ENCODE assay signal across 7 cellular contexts in genomic region chr19:40818480-40819399, GRCh38. TPM values are rescaled to one million over a fixed set of nuclear protein-coding genes. Genes with fewer than 3 reads are reported as not detected.
A peak's percentile ranks its signal among the peaks of the same experiment; 100 is the strongest.
DNase-seq lines count a peak whose midpoint lies in the region; FAIRE-seq and TF ChIP-seq lines count a peak whose summit lies in the region.
"Not testable (repeated sequence)": the region's sequence is repeated elsewhere in the genome, so short reads cannot be mapped to it uniquely, and the experiment has no call there.

No MANE protein-coding gene starts in this region.

- H3K36me3 ChIP-seq in endothelial cell of umbilical vein (ENCODE audit: control insufficient read depth in 2 of 2, extremely low read depth in 1 of 2, insufficient read depth in 2 of 2, low read length in 2 of 2); mesenchymal stem cell (ENCODE audit: control insufficient read depth in 1 of 2, insufficient read depth in 2 of 2, low read depth in 1 of 2, low read length in 2 of 2): not testable (repeated sequence)

- intact Hi-C loops in endothelial cell of umbilical vein (cut with micrococcal nuclease), result loop anchor here (1.0 to 5.0 kb wide), 2 partner anchors 155 to 309 kb away; no protein-coding TSS in a partner anchor

- CTCF ChIA-PET in endothelial cell of umbilical vein (lab: Charles Lee), result interaction anchor here (0.8 to 2.8 kb wide), 13 partner anchors 8 to 173 kb away, joined by 3 to 64 read pairs (median 5); partner anchors contain the start of genes COQ8B, EGLN2, ITPKC and RAB4B

- not testable (repeated sequence) for H3K4me1 ChIP-seq in endothelial cell of umbilical vein (ENCODE audit: control insufficient read depth, extremely low read depth, insufficient read depth, low read length)
- H3K4me1 ChIP-seq in mesenchymal stem cell (ENCODE audit: control insufficient read depth, insufficient read depth, low read depth, low read length), result peaks cover 14% of the 10 kb centered on the region

- WGBS in mesenchymal stem cell, result 73% methylated on average over 12 of the region's 36 CpGs

- H2BK12ac ChIP-seq in mesenchymal stem cell (ENCODE audit: low read length in 2 of 2), result peak overlapping the region in 1 of 2 experiments; percentile 71

- H3K4ac ChIP-seq in mesenchymal stem cell (ENCODE audit: low read depth in 1 of 2, low read length in 2 of 2), result not testable (repeated sequence)

- FAIRE-seq in endothelial cell of umbilical vein (lab: Jason Lieb, UNC), result peak; percentile 89

- H3K14ac ChIP-seq in mesenchymal stem cell (ENCODE audit: low read length in 2 of 2), result peak overlapping the region in 1 of 2 experiments; percentile 36

- not testable (repeated sequence) for H3K4me3 ChIP-seq in endothelial cell of umbilical vein (replicated peaks in 1 of 3; ENCODE audit: insufficient read depth in 1 of 3, low read depth in 1 of 3, low read length in 3 of 3)
- H3K4me3 ChIP-seq in mesenchymal stem cell (ENCODE audit: insufficient read depth in 1 of 2, low read depth in 1 of 2, low read length in 2 of 2), result peak overlapping the region; percentile 44 to 71

- H3K4me2 ChIP-seq in endothelial cell of umbilical vein (ENCODE audit: insufficient read depth, low read length) (peak overlapping the region; percentile 53), mesenchymal stem cell (ENCODE audit: low read length, poor library complexity, severe bottlenecking) (peak overlapping the region; percentile 74)

- not testable (repeated sequence) for H3K79me2 ChIP-seq in endothelial cell of umbilical vein (ENCODE audit: control insufficient read depth, insufficient read depth, low read length)

- dilution Hi-C loops in endothelial cell of umbilical vein (cut with MboI; ENCODE audit: extremely low pct_ligation_motif_present, low sequenced_read_pairs), result not testable (repeated sequence)

- H3K9ac ChIP-seq in endothelial cell of umbilical vein (replicated peaks; ENCODE audit: extremely low read depth, insufficient read depth, low read length), result not testable (repeated sequence)
- peak overlapping the region; percentile 54 for H3K9ac ChIP-seq in mesenchymal stem cell (ENCODE audit: low read length)

- peak overlapping the region; percentile 87 for H2AFZ ChIP-seq in endothelial cell of umbilical vein (ENCODE audit: low read depth, low read length)
- not testable (repeated sequence) for H2AFZ ChIP-seq in mesenchymal stem cell (ENCODE audit: low read depth, low read length)

- H4K20me1 ChIP-seq in endothelial cell of umbilical vein (replicated peaks; ENCODE audit: control insufficient read depth, extremely low read depth, insufficient read depth, low read length), result not testable (repeated sequence)

- not testable (repeated sequence) for H2BK5ac ChIP-seq in mesenchymal stem cell (ENCODE audit: low read depth, low read length, poor library complexity, severe bottlenecking)

- BruUV-seq in endothelial cell of umbilical vein (replicated peaks; lab: Mats Ljungman, UMichigan), result not testable (repeated sequence)

- H2BK15ac ChIP-seq in mesenchymal stem cell (ENCODE audit: low read depth, poor library complexity, severe bottlenecking), result not testable (repeated sequence)

- peak overlapping the region; percentile 67 to 92 for H3K18ac ChIP-seq in mesenchymal stem cell (ENCODE audit: low read depth in 1 of 2, low read length in 2 of 2)

- H3K9me3 ChIP-seq in endothelial cell of umbilical vein (replicated peaks; ENCODE audit: control insufficient read depth, insufficient read depth, low read length); mesenchymal stem cell (ENCODE audit: control insufficient read depth, low read length): not testable (repeated sequence)

- not testable (repeated sequence) for H3K27me3 ChIP-seq in endothelial cell of umbilical vein (ENCODE audit: control insufficient read depth in 2 of 2, insufficient read depth in 2 of 2, low read length in 2 of 2)
- peaks cover 0 to 12% of the 10 kb centered on the region in 2 experiments for H3K27me3 ChIP-seq in mesenchymal stem cell (ENCODE audit: control insufficient read depth in 1 of 2, insufficient read depth in 1 of 2, low read length in 2 of 2)

- TF ChIP-seq CTCF in GM13977 (IDR thresholded peaks at IDR 0.05; ENCODE audit: extremely low read depth, insufficient read depth, missing control alignments) (peak; percentile 35), endothelial cell of umbilical vein (IDR thresholded peaks at IDR 0.05; ENCODE audit: extremely low read depth in 1 of 2, insufficient read depth in 1 of 2, low read depth in 1 of 2, low read length in 2 of 2) (peak; percentile 16 to 38)

- H4K8ac ChIP-seq in mesenchymal stem cell (ENCODE audit: low read length), result peak overlapping the region; percentile 60

- H3K79me1 ChIP-seq in mesenchymal stem cell (replicated peaks; ENCODE audit: low read length, poor library complexity, severe bottlenecking), result not testable (repeated sequence)

- peak overlapping the region in 1 of 2 experiments; percentile 60 for H3K23ac ChIP-seq in mesenchymal stem cell (ENCODE audit: low read length in 2 of 2)

- H2BK120ac ChIP-seq in mesenchymal stem cell (ENCODE audit: low read depth, low read length), result not testable (repeated sequence)

- TF ChIP-seq POLR2A in endothelial cell of umbilical vein (IDR thresholded peaks at IDR 0.05; ENCODE audit: low read depth, low read length), result not testable (repeated sequence)

- DNase-seq in GM13977 (ENCODE audit: low spot score); endothelial cell of umbilical vein (ENCODE audit: low read depth, low spot score): not testable (repeated sequence)
- DNase-seq in MV-4-11 (lab: John Stamatoyannopoulos, UW) (peak; percentile 62), SW480 (ENCODE audit: low spot score) (peak; percentile 38), mesenchymal stem cell (peak; percentile 82)
- DNase-seq in activated effector memory CD4-positive, alpha-beta T cell treated with anti-CD3 and anti-CD28 coated beads, Interleukin-2, amount 50 U/mL, for 16 hours, result peak; percentile 91
- DNase-seq in stimulated activated CD4-positive, alpha-beta T cell treated with anti-CD3 and anti-CD28 coated beads, Interleukin-12 subunit alpha, Interleukin-12 subunit beta, amount 100 ng/mL, for 48 hours (ENCODE audit: low read depth in 2 of 3, low spot score in 1 of 3), result peak; percentile 62 to 71 (median 63)

- POLR2A ChIA-PET in endothelial cell of umbilical vein (lab: Charles Lee), result not testable (repeated sequence)

- H3K27ac ChIP-seq in endothelial cell of umbilical vein (ENCODE audit: insufficient read depth, low read depth, low read length); mesenchymal stem cell (ENCODE audit: low read length, poor library complexity, severe bottlenecking): not testable (repeated sequence)

- H3K9me1 ChIP-seq in endothelial cell of umbilical vein (replicated peaks; ENCODE audit: control insufficient read depth, extremely low read depth, insufficient read depth, low read length), result not testable (repeated sequence)

- in situ Hi-C loops in GM13977 (cut with MboI; ENCODE audit: low pct_unique_long_range_greater_than_20kb, low sequenced_read_pairs, unreplicated experiment), result loop anchor here (10.0 kb wide), 1 partner anchor 164 kb away; no protein-coding TSS in a partner anchor

- H4K91ac ChIP-seq in mesenchymal stem cell (ENCODE audit: low read length), result peak overlapping the region; percentile 83

- not testable (repeated sequence) for H2AK5ac ChIP-seq in mesenchymal stem cell (ENCODE audit: low read length, severe bottlenecking)

RNA-seq across cellular contexts. Expression of gene EGLN2, which starts 19.7 kb away (rescaled TPM):
- 147 and 152 TPM in 2 replicates for total RNA-seq in endothelial cell of umbilical vein
- polyA plus RNA-seq in endothelial cell of umbilical vein, result 118 and 124 TPM in 2 replicates
- 80.4 and 91.9 TPM in 2 replicates for polyA plus RNA-seq in endothelial cell of umbilical vein (2011; cell fraction: cytosol; rRNA removed)
- 123 and 143 TPM in 2 replicates for polyA plus RNA-seq in endothelial cell of umbilical vein (2011; cell fraction: nucleus; rRNA removed)
- polyA plus RNA-seq in endothelial cell of umbilical vein (2012), result 86.6 and 112 TPM in 2 replicates
- 78.4 and 83.3 TPM in 2 replicates for polyA minus RNA-seq in endothelial cell of umbilical vein
- polyA minus RNA-seq in endothelial cell of umbilical vein (2011; cell fraction: cytosol; rRNA and poly(A)+ RNA removed), result 43.2 TPM
- 57.4 and 84.2 TPM in 2 replicates for polyA minus RNA-seq in endothelial cell of umbilical vein (2011; cell fraction: nucleus; rRNA and poly(A)+ RNA removed)
- 77.6 TPM for polyA plus RNA-seq in mesenchymal stem cell (2013, experiment 1 of 2)
- 79.5 TPM for polyA plus RNA-seq in mesenchymal stem cell (2013, experiment 2 of 2)

RNA-seq across cellular contexts. Expression of gene CYP2A6, which starts 31.5 kb away (rescaled TPM):
- not detected in 2 replicates for total RNA-seq in endothelial cell of umbilical vein
- not detected in 2 replicates for polyA plus RNA-seq in endothelial cell of umbilical vein
- not detected in 2 replicates for polyA plus RNA-seq in endothelial cell of umbilical vein (2011; cell fraction: cytosol; rRNA removed)
- polyA plus RNA-seq in endothelial cell of umbilical vein (2011; cell fraction: nucleus; rRNA removed), result not detected in 2 replicates
- polyA plus RNA-seq in endothelial cell of umbilical vein (2012), result not detected in 2 replicates
- not detected in 2 replicates for polyA minus RNA-seq in endothelial cell of umbilical vein
- polyA minus RNA-seq in endothelial cell of umbilical vein (2011; cell fraction: cytosol; rRNA and poly(A)+ RNA removed), result not detected
- polyA minus RNA-seq in endothelial cell of umbilical vein (2011; cell fraction: nucleus; rRNA and poly(A)+ RNA removed), result not detected in 2 replicates
- polyA plus RNA-seq in mesenchymal stem cell (2013, experiment 1 of 2), result not detected
- polyA plus RNA-seq in mesenchymal stem cell (2013, experiment 2 of 2), result not detected

RNA-seq across cellular contexts. Expression of gene RAB4B, which starts 40.7 kb away (rescaled TPM):
- 31.4 and 33.6 TPM in 2 replicates for total RNA-seq in endothelial cell of umbilical vein
- polyA plus RNA-seq in endothelial cell of umbilical vein, result 61.0 and 65.8 TPM in 2 replicates
- polyA plus RNA-seq in endothelial cell of umbilical vein (2011; cell fraction: cytosol; rRNA removed), result 29.4 and 45.5 TPM in 2 replicates
- 49.5 and 51.2 TPM in 2 replicates for polyA plus RNA-seq in endothelial cell of umbilical vein (2011; cell fraction: nucleus; rRNA removed)
- 17.4 and 40.2 TPM in 2 replicates for polyA plus RNA-seq in endothelial cell of umbilical vein (2012)
- 17.0 and 27.0 TPM in 2 replicates for polyA minus RNA-seq in endothelial cell of umbilical vein
- 1.5 TPM for polyA minus RNA-seq in endothelial cell of umbilical vein (2011; cell fraction: cytosol; rRNA and poly(A)+ RNA removed)
- polyA minus RNA-seq in endothelial cell of umbilical vein (2011; cell fraction: nucleus; rRNA and poly(A)+ RNA removed), result 6.0 and 9.6 TPM in 2 replicates
- 17.4 TPM for polyA plus RNA-seq in mesenchymal stem cell (2013, experiment 1 of 2)
- polyA plus RNA-seq in mesenchymal stem cell (2013, experiment 2 of 2), result 16.7 TPM

RNA-seq across cellular contexts. Expression of gene MIA, which starts 43.4 kb away (rescaled TPM):
- total RNA-seq in endothelial cell of umbilical vein, result not detected in 2 replicates
- polyA plus RNA-seq in endothelial cell of umbilical vein, result 0.32 TPM in 1 of 2 replicates, not detected in the other
- polyA plus RNA-seq in endothelial cell of umbilical vein (2011; cell fraction: cytosol; rRNA removed), result not detected in 2 replicates
- polyA plus RNA-seq in endothelial cell of umbilical vein (2011; cell fraction: nucleus; rRNA removed), result 0.77 and 0.84 TPM in 2 replicates
- polyA plus RNA-seq in endothelial cell of umbilical vein (2012), result not detected in 2 replicates
- polyA minus RNA-seq in endothelial cell of umbilical vein, result 2.5 TPM in 1 of 2 replicates, not detected in the other
- not detected for polyA minus RNA-seq in endothelial cell of umbilical vein (2011; cell fraction: cytosol; rRNA and poly(A)+ RNA removed)
- not detected in 2 replicates for polyA minus RNA-seq in endothelial cell of umbilical vein (2011; cell fraction: nucleus; rRNA and poly(A)+ RNA removed)
- polyA plus RNA-seq in mesenchymal stem cell (2013, experiment 1 of 2), result not detected
- not detected for polyA plus RNA-seq in mesenchymal stem cell (2013, experiment 2 of 2)
